ENCODE assay signal across 8 cellular contexts in the genomic region with DNA sequence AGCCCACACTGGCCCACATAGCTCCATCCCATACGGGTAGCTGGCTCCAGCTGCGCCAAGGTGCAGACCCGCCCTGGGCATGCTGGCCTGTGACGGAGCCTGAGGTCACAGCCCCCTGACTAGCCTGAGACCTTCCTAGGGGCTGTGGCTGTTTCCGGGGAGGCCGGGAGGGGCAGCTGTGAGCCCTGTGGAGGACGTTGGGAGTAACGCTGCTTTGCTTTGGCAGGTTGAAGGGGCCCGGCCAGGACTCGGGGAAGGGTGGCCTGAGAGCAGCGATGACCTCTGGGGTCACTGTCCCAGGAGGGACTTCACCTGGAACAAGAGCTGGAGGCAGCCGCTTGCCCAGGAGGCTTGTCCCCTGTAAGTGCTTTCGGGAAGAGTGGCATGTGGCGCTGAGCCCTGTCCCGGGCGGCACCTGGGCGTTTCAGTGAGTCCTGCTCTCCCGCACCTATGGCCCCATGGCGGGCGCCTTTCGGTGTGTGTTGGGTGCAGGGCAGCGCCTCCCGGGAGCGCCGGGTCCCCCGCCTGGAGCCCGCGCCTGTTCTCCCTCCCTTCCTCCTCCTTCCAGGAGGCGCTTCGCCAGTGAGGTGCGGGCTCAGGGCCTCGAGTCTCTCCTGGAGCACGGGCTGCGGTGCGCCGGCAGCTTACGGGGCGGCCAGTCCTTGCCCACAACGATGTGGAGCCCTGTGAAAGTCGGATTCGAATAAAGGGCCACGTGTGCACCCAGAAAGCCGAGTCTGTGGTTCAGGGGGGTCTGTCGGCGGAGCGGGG. TPM values are rescaled to one million over a fixed set of nuclear protein-coding genes. Genes with fewer than 3 reads are reported as not detected.
DNase-seq lines count a peak whose midpoint lies in the region; ATAC-seq and TF ChIP-seq lines count a peak whose summit lies in the region.

No MANE protein-coding gene starts in this region.

- peaks cover 70% of the 10 kb centered on the region for H3K79me2 ChIP-seq in SK-N-SH (ENCODE audit: insufficient read depth)

- ATAC-seq in SK-N-SH treated with all-trans-retinoic acid at 6 μM for 48 hours (no peak), GM21576 (IDR thresholded peaks at IDR 0.05; ENCODE audit: unreplicated experiment) (no peak), GM21825 (IDR thresholded peaks at IDR 0.05; ENCODE audit: unreplicated experiment) (no peak)

- H3K27ac ChIP-seq in SK-N-SH (ENCODE audit: low read depth in 2 of 2, low read length in 1 of 2) (peak overlapping the region; percentile 92 to 99), iPS-20b (ENCODE audit: low read length) (peak overlapping the region; percentile 90), substantia nigra (ENCODE audit: low read depth, low read length, poor library complexity, severe bottlenecking) (peak overlapping the region; percentile 97)

- H3F3A ChIP-seq in SK-N-SH (replicated peaks; ENCODE audit: insufficient read depth) = peaks cover 50% of the 10 kb centered on the region

- peak overlapping the region; percentile 100 for H3K4me2 ChIP-seq in SK-N-SH

- peak overlapping the region; percentile 83 for H3K9ac ChIP-seq in SK-N-SH
- H3K9ac ChIP-seq in iPS-20b (ENCODE audit: low read depth, low read length) = peak overlapping the region; percentile 88

- no peak for TF ChIP-seq CTCF in SK-N-SH (IDR thresholded peaks at IDR 0.05)

- no peaks in the 10 kb centered on the region for H3K9me2 ChIP-seq in SK-N-SH

- H3K4me1 Mint-ChIP-seq in activated T-helper 2 cell treated with anti-CD3 and anti-CD28 coated beads, Interferon-gamma antibody, Interleukin-2, Interleukin-4, amounts not matched to agents 10 μg/mL and 5 μg/mL and 100 μg/mL, durations not matched to agents 14 hours and 24 hours and 36 hours (ENCODE audit: low read depth) = peaks cover 35% of the 10 kb centered on the region

- H3K27me3 ChIP-seq in SK-N-SH (ENCODE audit: insufficient read depth) (no peaks in the 10 kb centered on the region), iPS-20b (ENCODE audit: insufficient read depth, low read length) (no peaks in the 10 kb centered on the region)

- peaks cover 53% of the 10 kb centered on the region for H4K20me1 ChIP-seq in SK-N-SH (ENCODE audit: insufficient read depth)

- H3K9me3 ChIP-seq in SK-N-SH (no peaks in the 10 kb centered on the region), iPS-20b (ENCODE audit: insufficient read depth, low read depth, low read length) (no peaks in the 10 kb centered on the region)

- TF ChIP-seq RAD21 in SK-N-SH (IDR thresholded peaks at IDR 0.05; ENCODE audit: low read length) = no peak

- DNase-seq in SK-N-SH (no peak), substantia nigra (lab: John Stamatoyannopoulos, UW) (no peak), AG20443 (ENCODE audit: low spot score) (no peak)
- no peak for DNase-seq in activated T-helper 2 cell treated with anti-CD3 and anti-CD28 coated beads, Interferon-gamma antibody, Interleukin-2, Interleukin-4, amounts not matched to agents 10 μg/mL and 5 μg/mL and 100 μg/mL, durations not matched to agents 14 hours and 24 hours and 36 hours (ENCODE audit: low spot score)

- H3K9me3 Mint-ChIP-seq in activated T-helper 2 cell treated with anti-CD3 and anti-CD28 coated beads, Interferon-gamma antibody, Interleukin-2, Interleukin-4, amounts not matched to agents 10 μg/mL and 5 μg/mL and 100 μg/mL, durations not matched to agents 14 hours and 24 hours and 36 hours = no peaks in the 10 kb centered on the region

- H3K4me1 ChIP-seq in SK-N-SH (ENCODE audit: control insufficient read depth in 1 of 2, insufficient read depth in 2 of 2, low read depth in 1 of 2, low read length in 1 of 2) = peaks cover 30 to 48% of the 10 kb centered on the region in 2 experiments; a peak in 1 of 4 replicates
- peaks cover 5% of the 10 kb centered on the region for H3K4me1 ChIP-seq in iPS-20b (ENCODE audit: insufficient read depth, low read length)

- no peaks in the 10 kb centered on the region for H3K27me3 Mint-ChIP-seq in activated T-helper 2 cell treated with anti-CD3 and anti-CD28 coated beads, Interferon-gamma antibody, Interleukin-2, Interleukin-4, amounts not matched to agents 10 μg/mL and 5 μg/mL and 100 μg/mL, durations not matched to agents 14 hours and 24 hours and 36 hours (ENCODE audit: low read depth)

- peak overlapping the region; percentile 75 for H3K4me3 Mint-ChIP-seq in activated T-helper 2 cell treated with anti-CD3 and anti-CD28 coated beads, Interferon-gamma antibody, Interleukin-2, Interleukin-4, amounts not matched to agents 10 μg/mL and 5 μg/mL and 100 μg/mL, durations not matched to agents 14 hours and 24 hours and 36 hours (ENCODE audit: low read depth)

- H3K36me3 Mint-ChIP-seq in activated T-helper 2 cell treated with anti-CD3 and anti-CD28 coated beads, Interferon-gamma antibody, Interleukin-2, Interleukin-4, amounts not matched to agents 10 μg/mL and 5 μg/mL and 100 μg/mL, durations not matched to agents 14 hours and 24 hours and 36 hours (ENCODE audit: low read depth) = peaks cover 66% of the 10 kb centered on the region

- no peak for TF ChIP-seq EP300 in SK-N-SH (IDR thresholded peaks at IDR 0.05; ENCODE audit: borderline replicate concordance in 1 of 2, low read depth in 1 of 2, low read length in 1 of 2)

- H3K36me3 ChIP-seq in SK-N-SH (replicated peaks in 1 of 2; ENCODE audit: control insufficient read depth in 1 of 2, insufficient read depth in 2 of 2, low read length in 1 of 2) (peaks cover 52 to 56% of the 10 kb centered on the region in 2 experiments), iPS-20b (ENCODE audit: insufficient read depth, low read depth, low read length) (peaks cover 53% of the 10 kb centered on the region)

- WGBS in SK-N-SH (ENCODE audit: low lambda C conversion rate) = 84% methylated on average over 23 of the region's 46 CpGs

- intact Hi-C loops in activated T-helper 2 cell treated with anti-CD3 and anti-CD28 coated beads, Interferon-gamma antibody, Interleukin-2, Interleukin-4, amounts not matched to agents 10 μg/mL and 5 μg/mL and 100 μg/mL, durations not matched to agents 14 hours and 24 hours and 36 hours (cut with micrococcal nuclease) = loop anchor here (10.0 kb wide), 2 partner anchors 131 to 241 kb away; a partner anchor contains a TSS

- POLR2A ChIA-PET in SK-N-SH (lab: Yijun Ruan, JAX) = interaction anchor here (0.8 to 1.2 kb wide), 4 partner anchors 21 to 177 kb away, joined by 3 to 8 read pairs (median 5); no protein-coding TSS in a partner anchor

- no peak overlapping the region for H2AFZ ChIP-seq in SK-N-SH (ENCODE audit: low read depth)

- H3K4me3 ChIP-seq in SK-N-SH (ENCODE audit: low read depth in 2 of 2, low read length in 1 of 2) (peak overlapping the region; percentile 72 to 76; a peak in 3 of 4 replicates), iPS-20b (ENCODE audit: low read length) (peak overlapping the region; percentile 63; the same call in 1 of the 2 replicates)

- peak overlapping the region; percentile 64 for H3K27ac Mint-ChIP-seq in activated T-helper 2 cell treated with anti-CD3 and anti-CD28 coated beads, Interferon-gamma antibody, Interleukin-2, Interleukin-4, amounts not matched to agents 10 μg/mL and 5 μg/mL and 100 μg/mL, durations not matched to agents 14 hours and 24 hours and 36 hours

- CTCF ChIA-PET in SK-N-SH (lab: Yijun Ruan, JAX) = interaction anchor here (1.1 to 5.8 kb wide), 3 partner anchors 30 to 98 kb away, joined by 4 to 62 read pairs (median 5); no protein-coding TSS in a partner anchor

TF ChIP-seq in SK-N-SH, 30 proteins besides CTCF, POLR2A, EP300 and RAD21 (continues in another document):
- TF ChIP-seq ELF1 (IDR thresholded peaks at IDR 0.05) = no peak
- no peak for TF ChIP-seq GABPA (IDR thresholded peaks at IDR 0.05; ENCODE audit: low read depth)
- TF ChIP-seq CHD2 (IDR thresholded peaks at IDR 0.05; ENCODE audit: low read length, partially characterized antibody) = no peak
- no peak for TF ChIP-seq JUND (IDR thresholded peaks at IDR 0.05)
- no peak for TF ChIP-seq RXRA (IDR thresholded peaks at IDR 0.05; ENCODE audit: borderline replicate concordance, low read depth)

TF ChIP-seq in SK-N-SH treated with all-trans-retinoic acid at 6 μM for 48 hours, 23 proteins besides CTCF, POLR2A, EP300 and RAD21 (continues in another document):
- TF ChIP-seq ZNF70 (CRISPR knock-in tag; IDR thresholded peaks at IDR 0.05) = no peak
- no peak for TF ChIP-seq ARNTL (CRISPR knock-in tag; IDR thresholded peaks at IDR 0.05; ENCODE audit: borderline replicate concordance, low read depth)

RNA-seq across cellular contexts. Expression of a gene that starts 1.1 kb away (rescaled TPM):
- polyA plus RNA-seq in SK-N-SH (2012; rRNA removed) = 53.5 and 78.0 TPM in 2 replicates
- 35.5 and 51.2 TPM in 2 replicates for polyA plus RNA-seq in SK-N-SH (2012; cell fraction: cytosol; rRNA removed)
- 76.2 and 162 TPM in 2 replicates for polyA plus RNA-seq in SK-N-SH (2012; cell fraction: nucleus; rRNA removed)
- 91.7 and 99.4 TPM in 2 replicates for total RNA-seq in activated T-helper 2 cell treated with anti-CD3 and anti-CD28 coated beads, Interferon-gamma antibody, Interleukin-2, Interleukin-4, amounts not matched to agents 10 μg/mL and 5 μg/mL and 100 μg/mL, durations not matched to agents 14 hours and 24 hours and 36 hours

RNA-seq across cellular contexts. Expression of a gene that starts 5.1 kb away (rescaled TPM):
- polyA plus RNA-seq in SK-N-SH (2012; rRNA removed) = 762 and 857 TPM in 2 replicates
- 628 and 677 TPM in 2 replicates for polyA plus RNA-seq in SK-N-SH (2012; cell fraction: cytosol; rRNA removed)
- 2,521 and 3,638 TPM in 2 replicates for polyA plus RNA-seq in SK-N-SH (2012; cell fraction: nucleus; rRNA removed)
- 214 and 226 TPM in 2 replicates for total RNA-seq in activated T-helper 2 cell treated with anti-CD3 and anti-CD28 coated beads, Interferon-gamma antibody, Interleukin-2, Interleukin-4, amounts not matched to agents 10 μg/mL and 5 μg/mL and 100 μg/mL, durations not matched to agents 14 hours and 24 hours and 36 hours

RNA-seq across cellular contexts. Expression of a gene that starts 11.4 kb away (rescaled TPM):
- polyA plus RNA-seq in SK-N-SH (2012; rRNA removed) = 0.67 and 1.1 TPM in 2 replicates
- 0.39 and 0.63 TPM in 2 replicates for polyA plus RNA-seq in SK-N-SH (2012; cell fraction: cytosol; rRNA removed)
- 0.33 and 0.44 TPM in 2 replicates for polyA plus RNA-seq in SK-N-SH (2012; cell fraction: nucleus; rRNA removed)
- not detected in 2 replicates for total RNA-seq in activated T-helper 2 cell treated with anti-CD3 and anti-CD28 coated beads, Interferon-gamma antibody, Interleukin-2, Interleukin-4, amounts not matched to agents 10 μg/mL and 5 μg/mL and 100 μg/mL, durations not matched to agents 14 hours and 24 hours and 36 hours

RNA-seq across cellular contexts. Expression of a gene that starts 25.9 kb away (rescaled TPM):
- polyA plus RNA-seq in SK-N-SH (2012; rRNA removed) = 8.2 and 13.9 TPM in 2 replicates
- 6.8 and 9.9 TPM in 2 replicates for polyA plus RNA-seq in SK-N-SH (2012; cell fraction: cytosol; rRNA removed)
- 53.9 and 79.1 TPM in 2 replicates for polyA plus RNA-seq in SK-N-SH (2012; cell fraction: nucleus; rRNA removed)
- total RNA-seq in activated T-helper 2 cell treated with anti-CD3 and anti-CD28 coated beads, Interferon-gamma antibody, Interleukin-2, Interleukin-4, amounts not matched to agents 10 μg/mL and 5 μg/mL and 100 μg/mL, durations not matched to agents 14 hours and 24 hours and 36 hours = 84.7 and 85.4 TPM in 2 replicates

RNA-seq across cellular contexts. Expression of a gene that starts 32.7 kb away (rescaled TPM):
- 133 and 226 TPM in 2 replicates for polyA plus RNA-seq in SK-N-SH (2012; rRNA removed)
- 114 and 155 TPM in 2 replicates for polyA plus RNA-seq in SK-N-SH (2012; cell fraction: cytosol; rRNA removed)
- polyA plus RNA-seq in SK-N-SH (2012; cell fraction: nucleus; rRNA removed) = 81.6 and 162 TPM in 2 replicates
- 233 and 240 TPM in 2 replicates for total RNA-seq in activated T-helper 2 cell treated with anti-CD3 and anti-CD28 coated beads, Interferon-gamma antibody, Interleukin-2, Interleukin-4, amounts not matched to agents 10 μg/mL and 5 μg/mL and 100 μg/mL, durations not matched to agents 14 hours and 24 hours and 36 hours
